ENCODE assay signal across 1 cellular context in genomic region chr3:67357610-67358458, GRCh38.
TF ChIP-seq lines count a peak whose summit lies in the region.

No MANE protein-coding gene starts in this region.

TF ChIP-seq in IMR-90, 13 proteins besides CTCF, POLR2A, EP300 and RAD21 (continued from another document):
- peak; percentile 29; the same call in 1 of the 2 replicates for TF ChIP-seq SMC3 (IDR thresholded peaks at IDR 0.05; ENCODE audit: low read depth, low read length)
- no peak for TF ChIP-seq USF2 (IDR thresholded peaks at IDR 0.05; ENCODE audit: low read depth, low read length)
- no peak for TF ChIP-seq FOS (IDR thresholded peaks at IDR 0.05; ENCODE audit: low read depth, low read length)
